ENCODE assay signal across 25 cellular contexts in genomic region chr12:84656705-84657104, GRCh38.
"Had no signal": no experiment of that assay in that cellular context is flagged by ENCODE, and none has a peak within 500 bp of the region (broad histone marks: within the 10 kb centered on the region; RNA-seq: fewer than 3 reads in every experiment).

No MANE protein-coding gene starts in this region.

- H3K36me3 Mint-ChIP-seq: memory B cell; naive thymus-derived CD8-positive, alpha-beta T cell; neural progenitor cell; stimulated activated naive B cell treated with anti-CD40 and anti-IgM and Interleukin-4, amounts not matched to agents 10 μg/mL and 1 μg/mL and 100 μg/mL, for 72 hours had no signal

- H3K9me3 ChIP-seq: heart right ventricle, left ventricle myocardium inferior, neutrophil, right atrium auricular region, right lobe of liver, testis, thyroid gland, transverse colon, upper lobe of right lung, uterus had no signal

- H3K27me3 Mint-ChIP-seq: memory B cell; naive thymus-derived CD8-positive, alpha-beta T cell; progenitor cell of endocrine pancreas; stimulated activated naive B cell treated with anti-CD40 and anti-IgM and Interleukin-4, amounts not matched to agents 10 μg/mL and 1 μg/mL and 100 μg/mL, for 72 hours; stimulated activated naive CD8-positive, alpha-beta T cell treated with anti-CD3 and anti-CD28 coated beads, Interleukin-15, amount 100 ng/mL, for 72 hours had no signal

- H3K27ac Mint-ChIP-seq: memory B cell; naive thymus-derived CD8-positive, alpha-beta T cell; nephron progenitor cell; neural progenitor cell; progenitor cell of endocrine pancreas; stimulated activated naive B cell treated with anti-CD40 and anti-IgM and Interleukin-4, amounts not matched to agents 10 μg/mL and 1 μg/mL and 100 μg/mL, for 72 hours; stimulated activated naive CD8-positive, alpha-beta T cell treated with anti-CD3 and anti-CD28 coated beads, Interleukin-15, amount 100 ng/mL, for 72 hours had no signal

- H3K36me3 ChIP-seq: heart right ventricle, left ventricle myocardium inferior, neural progenitor cell, neutrophil, right atrium auricular region, right lobe of liver, thyroid gland, transverse colon, upper lobe of right lung, uterus had no signal

- H3K79me2 ChIP-seq: hepatocyte had no signal

- H3K4me1 Mint-ChIP-seq: memory B cell; naive thymus-derived CD8-positive, alpha-beta T cell; stimulated activated naive B cell treated with anti-CD40 and anti-IgM and Interleukin-4, amounts not matched to agents 10 μg/mL and 1 μg/mL and 100 μg/mL, for 72 hours; stimulated activated naive CD8-positive, alpha-beta T cell treated with anti-CD3 and anti-CD28 coated beads, Interleukin-15, amount 100 ng/mL, for 72 hours had no signal

- H3K27ac ChIP-seq: heart right ventricle, hepatocyte, left ventricle myocardium inferior, neural progenitor cell, neutrophil, right atrium auricular region, right lobe of liver, testis, thyroid gland, transverse colon, upper lobe of right lung, uterus had no signal

- H3K27me3 ChIP-seq: heart right ventricle, hepatocyte, neural progenitor cell, neutrophil, right atrium auricular region, right lobe of liver, testis, thyroid gland, transverse colon, upper lobe of right lung, uterus had no signal

- H2AFZ ChIP-seq: hepatocyte, neural progenitor cell had no signal

- H3K4me3 Mint-ChIP-seq: memory B cell; naive thymus-derived CD8-positive, alpha-beta T cell; nephron progenitor cell; neural progenitor cell; stimulated activated naive B cell treated with anti-CD40 and anti-IgM and Interleukin-4, amounts not matched to agents 10 μg/mL and 1 μg/mL and 100 μg/mL, for 72 hours; stimulated activated naive CD8-positive, alpha-beta T cell treated with anti-CD3 and anti-CD28 coated beads, Interleukin-15, amount 100 ng/mL, for 72 hours had no signal

- H3K4me1 ChIP-seq: heart right ventricle, left ventricle myocardium inferior, neural progenitor cell, right atrium auricular region, right lobe of liver, testis, thyroid gland, transverse colon, upper lobe of right lung, uterus had no signal

- H3K4me2 ChIP-seq: hepatocyte, neural progenitor cell had no signal

- DNase-seq: heart right ventricle; islet precursor cell; left ventricle myocardium inferior; naive thymus-derived CD8-positive, alpha-beta T cell; nephron progenitor cell; occipital lobe; right lobe of liver; stimulated activated CD4-positive, alpha-beta T cell treated with anti-CD3 and anti-CD28 coated beads, Interleukin-12 subunit alpha, Interleukin-12 subunit beta, amount 100 ng/mL, for 4 hours; stimulated activated CD4-positive, alpha-beta T cell treated with anti-CD3 and anti-CD28 coated beads, Interleukin-15, amount 100 ng/mL, for 24 hours; stimulated activated CD4-positive, alpha-beta T cell treated with anti-CD3 and anti-CD28 coated beads, Interleukin-2, amount 100 ng/mL, for 24 hours; stimulated activated CD4-positive, alpha-beta T cell treated with anti-CD3 and anti-CD28 coated beads, Interleukin-4, amount 100 ng/mL, for 1 hour; stimulated activated naive B cell treated with anti-CD40 and anti-IgM and Interleukin-4, amounts not matched to agents 10 μg/mL and 1 μg/mL and 100 μg/mL, for 72 hours; stimulated activated naive CD8-positive, alpha-beta T cell treated with anti-CD3 and anti-CD28 coated beads, Interleukin-15, amount 100 ng/mL, for 72 hours; testis; thyroid gland; transverse colon; upper lobe of right lung; uterus had no signal

- H3K9me3 Mint-ChIP-seq: memory B cell, nephron progenitor cell, neural progenitor cell had no signal

- H3K9ac ChIP-seq: neural progenitor cell had no signal

- H3K4me3 ChIP-seq: heart right ventricle, hepatocyte, left ventricle myocardium inferior, lung, neural progenitor cell, right atrium auricular region, right lobe of liver, testis, thyroid gland, transverse colon, upper lobe of right lung, uterus had no signal
